ENCODE assay signal across 13 cellular contexts in the genomic region with DNA sequence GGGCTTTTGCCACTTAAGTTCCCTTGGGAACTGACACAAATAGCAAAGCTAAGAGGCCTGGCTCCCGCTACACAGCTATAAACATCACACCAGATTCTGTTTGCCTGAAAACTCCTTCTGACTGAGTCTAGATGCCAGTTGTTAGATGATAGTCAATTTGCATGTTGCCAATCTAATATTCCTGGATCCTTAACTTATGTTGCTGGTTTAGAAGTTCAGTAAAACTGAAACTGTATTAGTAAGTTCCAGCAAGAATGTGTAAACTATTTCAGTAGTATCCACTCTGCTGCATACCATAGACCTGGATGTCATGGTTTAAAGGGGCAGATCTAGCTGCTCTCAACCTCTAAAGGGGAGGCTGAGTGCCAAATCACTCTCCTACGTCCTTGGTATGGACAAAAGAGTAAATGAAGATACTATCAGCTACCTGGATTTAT.
DNase-seq lines count a peak whose midpoint lies in the region; ATAC-seq, FAIRE-seq and TF ChIP-seq lines count a peak whose summit lies in the region.
"Had no signal": no experiment of that assay in that cellular context is flagged by ENCODE, and none has a peak within 500 bp of the region (broad histone marks: within the 10 kb centered on the region; RNA-seq: fewer than 3 reads in every experiment).

No MANE protein-coding gene starts in this region.

- H3K4me1 ChIP-seq in ACC112 (ENCODE audit: control insufficient read depth, insufficient read depth, low read length, unreplicated experiment) (peaks cover 42% of the 10 kb centered on the region), adipocyte (ENCODE audit: control insufficient read depth, insufficient read depth, low read length) (peaks cover 6% of the 10 kb centered on the region)

- DNase-seq in H54 (ENCODE audit: insufficient read length, low spot score), result peak; percentile 35
- peak; percentile 65 for DNase-seq in adipocyte (ENCODE audit: low read depth)
- peak; percentile 84 for DNase-seq in iris pigment epithelial cell (ENCODE audit: low read depth)
- DNase-seq in AML-193 (lab: John Stamatoyannopoulos, UW), result no peak
- DNase-seq in activated T-cell treated with anti-CD3 and anti-CD28 coated beads, Interleukin-2, amount 50 U/mL, for 1 hour, result no peak
- DNase-seq: amygdala; CD4-positive, CD25-positive, alpha-beta regulatory T cell; occipital lobe; stomach; T-helper 2 cell had no signal

- peak overlapping the region; percentile 97 for H2AFZ ChIP-seq in ACC112 (ENCODE audit: low read length, unreplicated experiment)

- ATAC-seq in HG02885 (IDR thresholded peaks at IDR 0.05; ENCODE audit: poor library complexity, unreplicated experiment) (no peak), GM18868 (IDR thresholded peaks at IDR 0.05; ENCODE audit: unreplicated experiment) (no peak)

- H3K27me3 ChIP-seq in ACC112 (ENCODE audit: insufficient read depth, low read length), result no peaks in the 10 kb centered on the region
- no peaks in the 10 kb centered on the region for H3K27me3 ChIP-seq in adipocyte (replicated peaks; ENCODE audit: control insufficient read depth, insufficient read depth, low read length)
- H3K27me3 ChIP-seq: stomach had no signal

- H3K9me3 ChIP-seq in adipocyte (ENCODE audit: control insufficient read depth, low read length), result no peaks in the 10 kb centered on the region
- H3K9me3 ChIP-seq: stomach had no signal

- FAIRE-seq in H54 (lab: Jason Lieb, UNC), result peak; percentile 38

- no peaks in the 10 kb centered on the region for H3K79me2 ChIP-seq in ACC112 (ENCODE audit: control insufficient read depth, insufficient read depth, low read length, unreplicated experiment)

- peak overlapping the region; percentile 21 for H3K9ac ChIP-seq in adipocyte (ENCODE audit: low read length)

- peak overlapping the region; percentile 41; the same call in 1 of the 2 replicates for H3K4me3 ChIP-seq in ACC112 (ENCODE audit: low read depth, low read length)
- no peak overlapping the region for H3K4me3 ChIP-seq in adipocyte (ENCODE audit: low read length)
- H3K4me3 ChIP-seq: stomach had no signal

- TF ChIP-seq POLR2A in H54 (IDR thresholded peaks at IDR 0.05; ENCODE audit: low read depth, low read length), result no peak

- H3K36me3 ChIP-seq in ACC112 (ENCODE audit: insufficient read depth, low read length) (no peaks in the 10 kb centered on the region), adipocyte (ENCODE audit: control insufficient read depth, insufficient read depth, low read length, severe bottlenecking) (no peaks in the 10 kb centered on the region)
- H3K36me3 ChIP-seq: stomach had no signal

- H3K27ac ChIP-seq in ACC112 (ENCODE audit: low read depth, low read length), result peak overlapping the region; percentile 68

Comparison
In these comparisons a context has a peak if more than half of its experiments do, and no peak if none do; other contexts are left out.
1. DNase-seq: peak in H54 (single experiment), adipocyte (single experiment) and iris pigment epithelial cell (single experiment); none in AML-193 (0 of 2) and activated T-cell treated with anti-CD3 and anti-CD28 coated beads, Interleukin-2, amount 50 U/mL, for 1 hour (single experiment).